Comparison of ENCODE assay signal across 8 cellular contexts in the genomic region with DNA sequence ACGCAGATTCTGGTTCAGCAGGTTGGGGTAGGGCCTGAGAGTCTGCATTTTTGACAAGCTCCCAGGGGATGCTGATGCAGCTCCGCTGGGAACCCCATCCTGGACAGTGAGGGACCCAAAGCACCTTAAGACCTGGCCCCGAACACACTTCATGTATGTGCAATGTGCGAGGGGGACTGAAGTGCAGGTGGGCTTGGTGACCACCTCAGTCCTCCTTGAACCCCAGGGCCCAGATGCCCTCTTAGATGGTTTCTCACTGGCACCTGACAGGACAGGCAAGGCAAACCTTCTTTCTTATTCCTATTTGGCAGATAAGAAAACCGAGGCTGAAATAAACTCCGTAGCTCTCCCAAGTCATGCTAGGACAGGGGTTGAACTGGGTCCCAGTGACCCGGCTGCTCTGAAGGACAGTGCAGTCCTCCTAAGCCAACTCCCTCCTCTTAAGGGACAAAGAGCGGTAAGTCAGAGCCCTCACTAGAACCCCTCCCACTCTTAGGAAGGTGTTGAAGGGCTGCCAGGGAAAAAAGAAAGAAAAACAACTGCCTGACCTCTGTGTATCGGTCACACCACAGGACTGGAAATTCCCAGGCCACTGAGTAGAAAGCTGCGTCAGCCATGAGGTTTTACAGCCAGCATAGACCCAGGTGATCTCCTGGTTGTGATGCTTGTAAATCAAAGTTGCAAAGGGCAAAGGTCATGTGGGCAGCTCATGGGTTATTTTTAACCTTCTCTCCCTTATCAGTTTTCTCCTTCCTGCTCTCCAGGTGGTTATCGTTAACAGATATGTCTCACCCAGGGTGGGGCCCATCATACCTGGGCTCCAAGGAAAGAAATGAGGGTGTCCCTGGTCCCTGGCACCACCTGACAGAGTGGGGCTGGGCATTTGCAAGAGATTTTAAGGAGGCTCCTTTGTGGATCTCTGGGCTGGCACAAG.
DNase-seq lines count a peak whose midpoint lies in the region; ATAC-seq, FAIRE-seq and TF ChIP-seq lines count a peak whose summit lies in the region.

No MANE protein-coding gene starts in this region.

- peak overlapping the region in 1 of 2 donors; percentile 2 for H3K9ac ChIP-seq in kidney (ENCODE audit: low read length in 2 of 2)
- no peak overlapping the region for H3K9ac ChIP-seq in smooth muscle cell (ENCODE audit: low read depth)

- TF ChIP-seq POLR2A in upper lobe of left lung (IDR thresholded peaks at IDR 0.05): no peak

- no peaks in the 10 kb centered on the region for H3K9me3 ChIP-seq in kidney (ENCODE audit: control insufficient read depth in 1 of 2, low read length in 2 of 2)
- no peaks in the 10 kb centered on the region for H3K9me3 ChIP-seq in upper lobe of left lung
- no peaks in the 10 kb centered on the region for H3K9me3 ChIP-seq in smooth muscle cell (replicated peaks; ENCODE audit: low read depth)

- H3K27ac ChIP-seq in kidney (ENCODE audit: low read depth in 2 of 2, low read length in 2 of 2) (peak overlapping the region; percentile 65 to 66), upper lobe of left lung (peak overlapping the region; percentile 18 to 43 (median 26)), smooth muscle cell (ENCODE audit: low read depth) (no peak overlapping the region)

- H3K4me2 ChIP-seq in smooth muscle cell: no peak overlapping the region

- H3K4me3 Mint-ChIP-seq in activated T-cell treated with anti-CD3 and anti-CD28 coated beads, Interleukin-2, amount 50 U/mL, for 4 hours: no peak overlapping the region

- H3K4me1 ChIP-seq in kidney (ENCODE audit: control insufficient read depth in 1 of 2, insufficient read depth in 1 of 2, low read depth in 1 of 2, low read length in 2 of 2): peaks cover 20 to 21% of the 10 kb centered on the region in 2 donors
- H3K4me1 ChIP-seq in upper lobe of left lung: peaks cover 25 to 32% (median 29%) of the 10 kb centered on the region in 4 donors
- peaks cover 21% of the 10 kb centered on the region for H3K4me1 ChIP-seq in smooth muscle cell (ENCODE audit: low read depth)

- no peak overlapping the region for H3K4me3 ChIP-seq in kidney (ENCODE audit: low read length in 2 of 2)
- no peak overlapping the region for H3K4me3 ChIP-seq in upper lobe of left lung
- H3K4me3 ChIP-seq in smooth muscle cell: no peak overlapping the region

- no peaks in the 10 kb centered on the region for H4K20me1 ChIP-seq in smooth muscle cell (ENCODE audit: low read depth)

- H3K4me1 Mint-ChIP-seq in activated T-cell treated with anti-CD3 and anti-CD28 coated beads, Interleukin-2, amount 50 U/mL, for 4 hours (ENCODE audit: low read depth): peaks cover 15% of the 10 kb centered on the region

- peak in 3 of 4 donors; percentile 2 to 85 (median 32) for TF ChIP-seq EP300 in upper lobe of left lung (IDR thresholded peaks at IDR 0.05)

- H3K27me3 ChIP-seq in upper lobe of left lung: no peaks in the 10 kb centered on the region
- H3K27me3 ChIP-seq in smooth muscle cell (ENCODE audit: low read depth): no peaks in the 10 kb centered on the region

- H3K36me3 ChIP-seq in kidney (ENCODE audit: control insufficient read depth in 1 of 2, insufficient read depth in 2 of 2, low read length in 2 of 2) (no peaks in the 10 kb centered on the region), upper lobe of left lung (no peaks in the 10 kb centered on the region), smooth muscle cell (ENCODE audit: low read depth) (no peaks in the 10 kb centered on the region)

- WGBS in upper lobe of left lung, 2 donors: 27 to 65% methylated on average over 8 to 11 of the region's 11 CpGs
- WGBS in smooth muscle cell (ENCODE audit: low lambda C conversion rate): 84% methylated on average over 11 of the region's 11 CpGs

- TF ChIP-seq CTCF in kidney (IDR thresholded peaks at IDR 0.05; ENCODE audit: borderline replicate concordance, extremely low read depth, insufficient read depth) (no peak), upper lobe of left lung (IDR thresholded peaks at IDR 0.05) (no peak), smooth muscle cell (IDR thresholded peaks at IDR 0.05; ENCODE audit: borderline replicate concordance, insufficient read depth, poor library complexity, severe bottlenecking) (no peak)

- no peaks in the 10 kb centered on the region for H3K9me3 Mint-ChIP-seq in activated T-cell treated with anti-CD3 and anti-CD28 coated beads, Interleukin-2, amount 50 U/mL, for 4 hours

- ATAC-seq in GM19043 (IDR thresholded peaks at IDR 0.05; ENCODE audit: low read depth, unreplicated experiment) (peak; percentile 66), HG03139 (IDR thresholded peaks at IDR 0.05; ENCODE audit: unreplicated experiment) (peak; percentile 83), upper lobe of left lung (ENCODE audit: low FRiP score in 2 of 2) (peak; percentile 22 to 58)
- ATAC-seq in activated T-cell treated with anti-CD3 and anti-CD28 coated beads, Interleukin-2, amount 50 U/mL, for 4 hours: peak; percentile 67 to 90

- no peaks in the 10 kb centered on the region for H3K36me3 Mint-ChIP-seq in activated T-cell treated with anti-CD3 and anti-CD28 coated beads, Interleukin-2, amount 50 U/mL, for 4 hours (ENCODE audit: insufficient read depth)

- intact Hi-C loops in kidney (cut with DNase I): no loop called here

- no peaks in the 10 kb centered on the region for H3F3A ChIP-seq in smooth muscle cell (ENCODE audit: low read depth)

- H2AFZ ChIP-seq in smooth muscle cell (ENCODE audit: low read depth): no peak overlapping the region

- FAIRE-seq in kidney (lab: Jason Lieb, UNC): no peak

- no peaks in the 10 kb centered on the region for H3K79me2 ChIP-seq in smooth muscle cell (ENCODE audit: low read depth)

- H3K27me3 Mint-ChIP-seq in activated T-cell treated with anti-CD3 and anti-CD28 coated beads, Interleukin-2, amount 50 U/mL, for 4 hours (ENCODE audit: low read depth): peaks cover 2% of the 10 kb centered on the region

- DNase-seq in AG08395 (ENCODE audit: low spot score) (peak; percentile 58), kidney (peak; percentile 75), upper lobe of left lung (peak in 1 of 2 donors; percentile 79), DMS 273 (lab: John Stamatoyannopoulos, UW; ENCODE audit: unreplicated experiment) (no peak), smooth muscle cell (lab: John Stamatoyannopoulos, UW; ENCODE audit: unreplicated experiment) (no peak)
- no peak for DNase-seq in activated T-cell treated with anti-CD3 and anti-CD28 coated beads, Interleukin-2, amount 50 U/mL, for 4 hours

Comparison
In these comparisons a context has a peak if more than half of its experiments do, and no peak if none do; other contexts are left out.
1. DNase-seq: peak in AG08395 (single experiment) and kidney (single experiment); none in activated T-cell treated with anti-CD3 and anti-CD28 coated beads, Interleukin-2, amount 50 U/mL, for 4 hours (single experiment), DMS 273 (single experiment) and smooth muscle cell (single experiment).
2. Peak in every context shown above with its lines, with median percentiles within 50 percentile points of each other: ATAC-seq.